17 cellular contexts compared by ENCODE assay signal in genomic region chr11:73972187-73972586, GRCh38. TPM values are rescaled to one million over a fixed set of nuclear protein-coding genes. Genes with fewer than 3 reads are reported as not detected.
DNase-seq lines count a peak whose midpoint lies in the region; ATAC-seq, FAIRE-seq and TF ChIP-seq lines count a peak whose summit lies in the region.
"Had no signal": no experiment of that assay in that cellular context is flagged by ENCODE, and none has a peak within 500 bp of the region (broad histone marks: within the 10 kb centered on the region; RNA-seq: fewer than 3 reads in every experiment).

No MANE protein-coding gene starts in this region.

- CTCF ChIA-PET in activated naive CD4-positive, alpha-beta T cell treated with anti-CD3 and anti-CD28 coated beads for 36 hours (lab: Charles Lee) = interaction anchor here (0.6 to 1.9 kb wide), 3 partner anchors 25 to 811 kb away, joined by 3 to 8 read pairs (median 5); no protein-coding TSS in a partner anchor
- CTCF ChIA-PET in PC-9 (lab: Charles Lee) = interaction anchor here (0.7 kb wide), 1 partner anchor 190 kb away, joined by 3 read pairs; no protein-coding TSS in a partner anchor
- CTCF ChIA-PET in GM12878 (lab: Yijun Ruan, JAX) = interaction anchor here (0.6 to 1.7 kb wide), 5 partner anchors 9 to 82 kb away, joined by 3 to 5 read pairs (median 3); no protein-coding TSS in a partner anchor

- H3K4me3 ChIP-seq in PC-9 (no peak overlapping the region), GM12878 (no peak overlapping the region), colonic mucosa (no peak overlapping the region)
- H3K4me3 ChIP-seq: psoas muscle, tibial nerve had no signal

- TF ChIP-seq CTCF in PC-9 (conservative IDR thresholded peaks at IDR 0.05) (no peak), GM12878 (IDR thresholded peaks at IDR 0.05 in 2 of 3, conservative IDR thresholded peaks at IDR 0.05 in 1 of 3; ENCODE audit: control insufficient read depth in 2 of 3, extremely low read depth in 1 of 3, insufficient read depth in 1 of 3, low read depth in 3 of 3, low read length in 3 of 3) (no peak), colonic mucosa (IDR thresholded peaks at IDR 0.05) (no peak)

- no peaks in the 10 kb centered on the region for H3K27me3 ChIP-seq in PC-9 (ENCODE audit: insufficient read depth, low read depth)
- no peaks in the 10 kb centered on the region for H3K27me3 ChIP-seq in GM12878 (replicated peaks in 1 of 2; ENCODE audit: control insufficient read depth in 2 of 2, insufficient read depth in 2 of 2, low read length in 1 of 2)
- H3K27me3 ChIP-seq in colonic mucosa = no peaks in the 10 kb centered on the region
- H3K27me3 ChIP-seq: tibial nerve had no signal

- no peak for DNase-seq in activated naive CD4-positive, alpha-beta T cell treated with anti-CD3 and anti-CD28 coated beads for 36 hours
- DNase-seq in activated naive CD4-positive, alpha-beta T cell treated with anti-CD3 and anti-CD28 coated beads, Interleukin-2, amount 50 U/mL, for 16 hours = no peak
- DNase-seq in PC-9 (no peak), GM12878 (ENCODE audit: low read depth, low spot score) (no peak), colonic mucosa (no peak), GM03348 (ENCODE audit: low spot score) (no peak)
- DNase-seq in stimulated activated naive B cell treated with anti-CD40 and anti-IgM and Interleukin-4, amounts not matched to agents 10 μg/mL and 1 μg/mL and 100 μg/mL, for 72 hours = no peak
- DNase-seq: cerebellar nuclear complex, DMS79, NCI-H1092 had no signal

- no peak overlapping the region for H3K4me3 Mint-ChIP-seq in activated naive CD4-positive, alpha-beta T cell treated with anti-CD3 and anti-CD28 coated beads for 36 hours
- no peak overlapping the region for H3K4me3 Mint-ChIP-seq in stimulated activated naive B cell treated with anti-CD40 and anti-IgM and Interleukin-4, amounts not matched to agents 10 μg/mL and 1 μg/mL and 100 μg/mL, for 72 hours

- H3K36me3 ChIP-seq in PC-9 (ENCODE audit: low read depth) (no peaks in the 10 kb centered on the region), GM12878 (ENCODE audit: control insufficient read depth in 2 of 2, insufficient read depth in 2 of 2, low read length in 1 of 2) (peaks cover 17 to 19% of the 10 kb centered on the region in 2 experiments), colonic mucosa (peaks cover 18% of the 10 kb centered on the region)

- no peak overlapping the region for H2AFZ ChIP-seq in PC-9
- no peak overlapping the region for H2AFZ ChIP-seq in GM12878 (ENCODE audit: control insufficient read depth, low read depth, low read length)

- BruUV-seq in PC-9 (replicated peaks; lab: Mats Ljungman, UMichigan) (TSS peak; percentile 7), GM12878 (replicated peaks; lab: Mats Ljungman, UMichigan) (no TSS peak)

- intact Hi-C loops in activated naive CD4-positive, alpha-beta T cell treated with anti-CD3 and anti-CD28 coated beads for 36 hours (cut with micrococcal nuclease) = no loop called here
- intact Hi-C loops in PC-9 (cut with micrococcal nuclease; ENCODE audit: unreplicated experiment) = no loop called here
- intact Hi-C loops in GM12878 (cut with micrococcal nuclease; ENCODE audit: unreplicated experiment) = no loop called here
- intact Hi-C loops in colonic mucosa (cut with DNase I) = no loop called here

- H3K4me1 ChIP-seq in PC-9 (replicated peaks; ENCODE audit: insufficient read depth) = peaks cover 19% of the 10 kb centered on the region
- H3K4me1 ChIP-seq in GM12878 (ENCODE audit: control insufficient read depth, insufficient read depth, low read length) = peaks cover 9% of the 10 kb centered on the region
- H3K4me1 ChIP-seq in colonic mucosa = peaks cover 7% of the 10 kb centered on the region
- H3K4me1 ChIP-seq: psoas muscle had no signal

- TF ChIP-seq POLR2A in GM12878 (IDR thresholded peaks at IDR 0.05; ENCODE audit: low read depth, low read length) = 0 out of 2 replicates have a peak, but pooled peaks have one; percentile 16

- POLR2A ChIA-PET in PC-9 (lab: Charles Lee; ENCODE audit: unreplicated experiment) (interaction anchor here (0.7 to 1.1 kb wide), 4 partner anchors 11 to 199 kb away, joined by 3 to 9 read pairs (median 4); partner anchors contain the start of genes C2CD3 and PPME1), GM12878 (lab: Charles Lee) (interaction anchor here (1.7 kb wide), 1 partner anchor 10 kb away, joined by 5 read pairs; the partner anchor contains the start of gene UCP2)

- no peaks in the 10 kb centered on the region for H3K27me3 Mint-ChIP-seq in activated naive CD4-positive, alpha-beta T cell treated with anti-CD3 and anti-CD28 coated beads for 36 hours (ENCODE audit: low read depth)
- H3K27me3 Mint-ChIP-seq in stimulated activated naive B cell treated with anti-CD40 and anti-IgM and Interleukin-4, amounts not matched to agents 10 μg/mL and 1 μg/mL and 100 μg/mL, for 72 hours = no peaks in the 10 kb centered on the region

- peaks cover 26% of the 10 kb centered on the region for H3K36me3 Mint-ChIP-seq in activated naive CD4-positive, alpha-beta T cell treated with anti-CD3 and anti-CD28 coated beads for 36 hours (ENCODE audit: low read depth)
- H3K36me3 Mint-ChIP-seq in stimulated activated naive B cell treated with anti-CD40 and anti-IgM and Interleukin-4, amounts not matched to agents 10 μg/mL and 1 μg/mL and 100 μg/mL, for 72 hours = peaks cover 33 to 45% of the 10 kb centered on the region in 2 donors

- H4K20me1 ChIP-seq in PC-9 (ENCODE audit: insufficient read depth) (no peaks in the 10 kb centered on the region), GM12878 (ENCODE audit: control insufficient read depth, insufficient read depth) (no peaks in the 10 kb centered on the region)

- ATAC-seq in GM12878 = no peak
- no peak for ATAC-seq in stimulated activated naive B cell treated with anti-CD40 and anti-IgM and Interleukin-4, amounts not matched to agents 10 μg/mL and 1 μg/mL and 100 μg/mL, for 72 hours (replicated peaks)
- no peak for ATAC-seq in GM18498 (IDR thresholded peaks at IDR 0.05; ENCODE audit: unreplicated experiment)
- ATAC-seq: activated CD4-positive, CD25-positive, alpha-beta regulatory T cell treated with anti-CD3 and anti-CD28 coated beads, Interleukin-2, amount 50 U/mL, for 24 hours; SK-N-SH treated with all-trans-retinoic acid at 6 μM for 48 hours had no signal

- no peaks in the 10 kb centered on the region for H3K9me3 ChIP-seq in PC-9 (ENCODE audit: insufficient read depth, low read depth)
- H3K9me3 ChIP-seq in GM12878 (replicated peaks; ENCODE audit: control insufficient read depth, insufficient read depth, low read length) = no peaks in the 10 kb centered on the region
- H3K9me3 ChIP-seq in colonic mucosa = no peaks in the 10 kb centered on the region
- H3K9me3 ChIP-seq: psoas muscle, tibial nerve had no signal

- in situ Hi-C loops in GM12878 (cut with MboI) = no loop called here

- no peak for FAIRE-seq in GM12878 (lab: Jason Lieb, UNC)
- FAIRE-seq: GM19239, keratinocyte had no signal

- H3F3A ChIP-seq in PC-9 (ENCODE audit: insufficient read depth, low read depth) = peaks cover 17% of the 10 kb centered on the region; the same call in 1 of the 2 replicates

- H3K4me1 Mint-ChIP-seq in activated naive CD4-positive, alpha-beta T cell treated with anti-CD3 and anti-CD28 coated beads for 36 hours (ENCODE audit: low read depth) = peaks cover 91% of the 10 kb centered on the region
- peaks cover 66 to 90% of the 10 kb centered on the region in 2 donors for H3K4me1 Mint-ChIP-seq in stimulated activated naive B cell treated with anti-CD40 and anti-IgM and Interleukin-4, amounts not matched to agents 10 μg/mL and 1 μg/mL and 100 μg/mL, for 72 hours

- H3K79me2 ChIP-seq in PC-9 (ENCODE audit: low read depth) (no peaks in the 10 kb centered on the region), GM12878 (ENCODE audit: control insufficient read depth, insufficient read depth, low read length) (no peaks in the 10 kb centered on the region)

- SMC1A ChIA-PET in GM12878 (lab: Charles Lee; ENCODE audit: uncharacterized antibody, unreplicated experiment) = interaction anchor here (0.9 to 2.7 kb wide), 4 partner anchors 8 to 75 kb away, joined by 3 to 7 read pairs (median 6); no protein-coding TSS in a partner anchor

- no peaks in the 10 kb centered on the region for H3K9me2 ChIP-seq in PC-9 (ENCODE audit: insufficient read depth)

- H3K9ac ChIP-seq in GM12878 (ENCODE audit: control insufficient read depth, insufficient read depth, low read length) = no peak overlapping the region
- no peak overlapping the region for H3K9ac ChIP-seq in colonic mucosa (ENCODE audit: low read depth in 2 of 2, low read length in 2 of 2)

- no peak overlapping the region for H3K4me2 ChIP-seq in PC-9
- H3K4me2 ChIP-seq in GM12878 (ENCODE audit: control insufficient read depth, insufficient read depth) = no peak overlapping the region

- no peaks in the 10 kb centered on the region for H3K9me3 Mint-ChIP-seq in activated naive CD4-positive, alpha-beta T cell treated with anti-CD3 and anti-CD28 coated beads for 36 hours
- no peaks in the 10 kb centered on the region for H3K9me3 Mint-ChIP-seq in stimulated activated naive B cell treated with anti-CD40 and anti-IgM and Interleukin-4, amounts not matched to agents 10 μg/mL and 1 μg/mL and 100 μg/mL, for 72 hours

- H3K27ac Mint-ChIP-seq in activated naive CD4-positive, alpha-beta T cell treated with anti-CD3 and anti-CD28 coated beads for 36 hours = peak overlapping the region; percentile 85
- peak overlapping the region; percentile 92 for H3K27ac Mint-ChIP-seq in stimulated activated naive B cell treated with anti-CD40 and anti-IgM and Interleukin-4, amounts not matched to agents 10 μg/mL and 1 μg/mL and 100 μg/mL, for 72 hours

- TF ChIP-seq EP300 in GM12878 (IDR thresholded peaks at IDR 0.05; ENCODE audit: borderline replicate concordance in 1 of 2, control insufficient read depth in 1 of 2, low read depth in 2 of 2, low read length in 2 of 2) = no peak

- TF ChIP-seq RAD21 in GM12878 (IDR thresholded peaks at IDR 0.05; ENCODE audit: insufficient read depth, low read depth, low read length) = no peak

- H3K27ac ChIP-seq in PC-9 (no peak overlapping the region), GM12878 (ENCODE audit: control insufficient read depth, insufficient read depth) (no peak overlapping the region), colonic mucosa (no peak overlapping the region)
- H3K27ac ChIP-seq: psoas muscle had no signal

- WGBS in GM12878 (ENCODE audit: insufficient coverage, insufficient replicate concordance, low lambda C conversion rate, missing lambda C conversion rate) = 0% methylated on average over 1 of the region's 1 CpG

- RAD21 ChIA-PET in GM12878 (lab: Charles Lee; ENCODE audit: unreplicated experiment) = interaction anchor here (0.9 to 1.7 kb wide), 4 partner anchors 8 to 199 kb away, joined by 3 read pairs; partner anchors contain the start of genes PPME1 and UCP2

RNA-seq across cellular contexts. Expression of gene UCP2, which starts 10.5 kb away (rescaled TPM):
- total RNA-seq in activated naive CD4-positive, alpha-beta T cell treated with anti-CD3 and anti-CD28 coated beads for 36 hours = 100 to 1,000 TPM; 149 to 157 TPM
- total RNA-seq in PC-9 (2021) (27.2 and 36.8 TPM in 2 replicates), GM12878 (2014; rRNA removed) (31.1 and 34.0 TPM in 2 replicates), GM12878 (2014; rRNA removed; fragmentation: Illumina TruSeq; extraction: Trizol) (32.9 and 36.0 TPM in 2 replicates), GM12878 (2021) (224 and 237 TPM in 2 replicates), colonic mucosa (10 to 100 TPM; 43.0 to 64.0 TPM)
- 59.6 and 64.1 TPM in 2 replicates for total RNA-seq in GM12878 (2013; cell fraction: nucleolus; rRNA removed)
- polyA plus RNA-seq in GM12878 (2011; ENCODE audit: low read depth) = 127 TPM
- polyA plus RNA-seq in GM12878 (2011; rRNA removed) (27.6 and 52.2 TPM in 2 replicates), GM12878 (2014; fragmentation: Illumina TruSeq; extraction: Trizol) (122 and 187 TPM in 2 replicates), GM12878 (2014; fragmentation: Nextera tagmentation; extraction: Ambion mirVana) (100 to 1,000 TPM; 122 to 134 TPM), GM12878 (2014; rRNA removed) (158 and 175 TPM in 2 replicates), GM12878 (2016; fragmentation: Nextera tagmentation; extraction: Ambion mirVana) (100 to 1,000 TPM; 228 to 248 TPM)
- polyA plus RNA-seq in GM12878 (2011; cell fraction: cytosol; rRNA removed) = 146 and 147 TPM in 2 replicates
- 71.7 and 83.1 TPM in 2 replicates for polyA plus RNA-seq in GM12878 (2011; cell fraction: nucleus; rRNA removed)
- 196 and 231 TPM in 2 replicates for polyA plus RNA-seq in GM12878 (2012)
- 116 and 196 TPM in 2 replicates for polyA minus RNA-seq in GM12878 (2011; rRNA and poly(A)+ RNA removed)
- polyA minus RNA-seq in GM12878 (2011; cell fraction: cytosol; rRNA and poly(A)+ RNA removed) = 109 TPM in 2 replicates
- polyA minus RNA-seq in GM12878 (2011; cell fraction: nucleus; rRNA and poly(A)+ RNA removed) = 77.9 and 115 TPM in 2 replicates

RNA-seq across cellular contexts. Expression of gene DNAJB13, which starts 21.4 kb away (rescaled TPM):
- total RNA-seq in activated naive CD4-positive, alpha-beta T cell treated with anti-CD3 and anti-CD28 coated beads for 36 hours = under 1 TPM in 1 of 2 experiments, not detected in 1; 0.26 TPM
- 0.79 and 0.90 TPM in 2 replicates for total RNA-seq in PC-9 (2021)
- total RNA-seq in GM12878 (2013; cell fraction: nucleolus; rRNA removed) = 0.56 and 0.61 TPM in 2 replicates
- not detected in 2 replicates for total RNA-seq in GM12878 (2014; rRNA removed)
- not detected in 2 replicates for total RNA-seq in GM12878 (2014; rRNA removed; fragmentation: Illumina TruSeq; extraction: Trizol)
- not detected in 2 replicates for total RNA-seq in GM12878 (2021)
- not detected for polyA plus RNA-seq in GM12878 (2011; ENCODE audit: low read depth)
- polyA plus RNA-seq in GM12878 (2011; rRNA removed) = 0.76 and 0.86 TPM in 2 replicates
- 0.33 and 0.34 TPM in 2 replicates for polyA plus RNA-seq in GM12878 (2011; cell fraction: cytosol; rRNA removed)
- 1.1 and 1.3 TPM in 2 replicates for polyA plus RNA-seq in GM12878 (2011; cell fraction: nucleus; rRNA removed)
- 0.14 and 0.26 TPM in 2 replicates for polyA plus RNA-seq in GM12878 (2012)
- 0.07 TPM in 1 of 2 replicates, not detected in the other for polyA plus RNA-seq in GM12878 (2014; fragmentation: Illumina TruSeq; extraction: Trizol)
- not detected for polyA plus RNA-seq in GM12878 (2014; fragmentation: Nextera tagmentation; extraction: Ambion mirVana)
- 0.15 TPM in 1 of 2 replicates, not detected in the other for polyA plus RNA-seq in GM12878 (2014; rRNA removed)
- polyA plus RNA-seq in GM12878 (2016; fragmentation: Nextera tagmentation; extraction: Ambion mirVana) = not detected
- polyA minus RNA-seq in GM12878 (2011; rRNA and poly(A)+ RNA removed) = 0.21 TPM in 1 of 2 replicates, not detected in the other
- not detected in 2 replicates for polyA minus RNA-seq in GM12878 (2011; cell fraction: cytosol; rRNA and poly(A)+ RNA removed)
- polyA minus RNA-seq in GM12878 (2011; cell fraction: nucleus; rRNA and poly(A)+ RNA removed) = 0.60 TPM in 1 of 2 replicates, not detected in the other
- total RNA-seq in colonic mucosa = not detected
- total RNA-seq: psoas muscle had no signal

RNA-seq across cellular contexts. Expression of gene UCP3, which starts 36.7 kb away (rescaled TPM):
- under 1 TPM; 0.32 to 0.83 TPM for total RNA-seq in activated naive CD4-positive, alpha-beta T cell treated with anti-CD3 and anti-CD28 coated beads for 36 hours
- total RNA-seq in PC-9 (2021) (2.0 and 2.4 TPM in 2 replicates), GM12878 (2014; rRNA removed) (0.71 and 1.4 TPM in 2 replicates), GM12878 (2014; rRNA removed; fragmentation: Illumina TruSeq; extraction: Trizol) (0.88 and 0.94 TPM in 2 replicates), GM12878 (2021) (1.1 and 1.6 TPM in 2 replicates), colonic mucosa (1 to 10 TPM in 1 of 2 donors, under 1 TPM in 1; 0.66 to 1.5 TPM)
- total RNA-seq in GM12878 (2013; cell fraction: nucleolus; rRNA removed) = 4.5 and 7.8 TPM in 2 replicates
- 0.58 TPM for polyA plus RNA-seq in GM12878 (2011; ENCODE audit: low read depth)
- polyA plus RNA-seq in GM12878 (2011; rRNA removed) (0.53 and 1.2 TPM in 2 replicates), GM12878 (2014; fragmentation: Illumina TruSeq; extraction: Trizol) (0.14 and 0.94 TPM in 2 replicates), GM12878 (2014; fragmentation: Nextera tagmentation; extraction: Ambion mirVana) (under 1 TPM; 0.02 to 0.19 TPM), GM12878 (2014; rRNA removed) (1.5 and 1.9 TPM in 2 replicates), GM12878 (2016; fragmentation: Nextera tagmentation; extraction: Ambion mirVana) (under 1 TPM; 0.23 to 0.58 TPM)
- 0.58 and 0.89 TPM in 2 replicates for polyA plus RNA-seq in GM12878 (2011; cell fraction: cytosol; rRNA removed)
- polyA plus RNA-seq in GM12878 (2011; cell fraction: nucleus; rRNA removed) = 4.3 and 7.3 TPM in 2 replicates
- polyA plus RNA-seq in GM12878 (2012) = 0.66 and 0.85 TPM in 2 replicates
- 0.66 and 2.3 TPM in 2 replicates for polyA minus RNA-seq in GM12878 (2011; rRNA and poly(A)+ RNA removed)
- 1.7 TPM in 1 of 2 replicates, not detected in the other for polyA minus RNA-seq in GM12878 (2011; cell fraction: cytosol; rRNA and poly(A)+ RNA removed)
- polyA minus RNA-seq in GM12878 (2011; cell fraction: nucleus; rRNA and poly(A)+ RNA removed) = 3.0 and 5.2 TPM in 2 replicates
